ENCODE assay signal across 27 cellular contexts in genomic region chr1:30273456-30273855, GRCh38.
"Had no signal": no experiment of that assay in that cellular context is flagged by ENCODE, and none has a peak within 500 bp of the region (broad histone marks: within the 10 kb centered on the region; RNA-seq: fewer than 3 reads in every experiment).

No MANE protein-coding gene starts in this region.

- H3K27me3 ChIP-seq: ascending aorta, SJCRH30 had no signal

- DNase-seq: activated CD4-positive, alpha-beta T cell treated with anti-CD3 and anti-CD28 coated beads for 4 hours; activated effector memory CD4-positive, alpha-beta T cell treated with Interleukin-2 at 50 U/mL for 16 hours; activated naive CD4-positive, alpha-beta T cell treated with Interleukin-2 at 50 U/mL for 16 hours; activated naive CD8-positive, alpha-beta T cell treated with anti-CD3 and anti-CD28 coated beads, Interleukin-2, amount 50 U/mL, for 24 hours; activated T-cell treated with anti-CD3 and anti-CD28 coated beads, Interleukin-2, amount 50 U/mL, for 1 hour; amniotic stem cell; Karpas-422; MM.1S; NCI-H1105; NCI-H1436; NCI-H1694 treated with DMSO at 0.1 percent for 48 hours; NCI-H2029 treated with DMSO at 0.1 percent for 48 hours; NCI-H345; NCI-H510A; NCI-H526 treated with DMSO at 0.1 percent for 48 hours; NCI-H82; SJCRH30; SK-N-SH; SW 1271 had no signal

- H3K4me3 Mint-ChIP-seq: activated naive CD8-positive, alpha-beta T cell treated with anti-CD3 and anti-CD28 coated beads, Interleukin-2, amount 50 U/mL, for 24 hours; brain; T-helper 1 cell treated with Interleukin-12 subunit alpha and Interleukin-12 subunit beta and Interleukin-4 antibody, amounts not matched to agents 30 μg/mL and 1 μg/mL, for 36 hours had no signal

- H3K4me1 Mint-ChIP-seq: activated naive CD8-positive, alpha-beta T cell treated with anti-CD3 and anti-CD28 coated beads, Interleukin-2, amount 50 U/mL, for 24 hours; brain had no signal

- H3K27ac ChIP-seq: ascending aorta, cardiac muscle cell, SJCRH30 had no signal

- H3K9me3 Mint-ChIP-seq: activated naive CD4-positive, alpha-beta T cell treated with anti-CD3 and anti-CD28 coated beads, Interleukin-2, amount 50 U/mL, for 72 hours; activated naive CD8-positive, alpha-beta T cell treated with anti-CD3 and anti-CD28 coated beads, Interleukin-2, amount 50 U/mL, for 24 hours; T-helper 1 cell treated with Interleukin-12 subunit alpha and Interleukin-12 subunit beta and Interleukin-4 antibody, amounts not matched to agents 30 μg/mL and 1 μg/mL, for 36 hours had no signal

- H3K27ac Mint-ChIP-seq: activated naive CD4-positive, alpha-beta T cell treated with anti-CD3 and anti-CD28 coated beads, Interleukin-2, amount 50 U/mL, for 72 hours; activated naive CD8-positive, alpha-beta T cell treated with anti-CD3 and anti-CD28 coated beads, Interleukin-2, amount 50 U/mL, for 24 hours; brain; T-helper 1 cell treated with Interleukin-12 subunit alpha and Interleukin-12 subunit beta and Interleukin-4 antibody, amounts not matched to agents 30 μg/mL and 1 μg/mL, for 36 hours had no signal

- H3K36me3 ChIP-seq: ascending aorta, cardiac muscle cell, SJCRH30 had no signal

- H3K4me3 ChIP-seq: ascending aorta, cardiac muscle cell, K562, SJCRH30 had no signal

- H3K9ac ChIP-seq: SK-N-SH had no signal

- H3K4me1 ChIP-seq: ascending aorta, SJCRH30 had no signal

- ATAC-seq: activated CD4-positive, CD25-positive, alpha-beta regulatory T cell treated with anti-CD3 and anti-CD28 coated beads, Interleukin-2, amount 50 U/mL, for 24 hours; activated naive CD4-positive, alpha-beta T cell treated with anti-CD3 and anti-CD28 coated beads, Interleukin-2, amount 50 U/mL, for 72 hours; activated naive CD8-positive, alpha-beta T cell treated with anti-CD3 and anti-CD28 coated beads, Interleukin-2, amount 50 U/mL, for 24 hours; K562; Right ventricle myocardium inferior had no signal

- H3K4me2 ChIP-seq: SK-N-SH had no signal

- H3K36me3 Mint-ChIP-seq: activated naive CD4-positive, alpha-beta T cell treated with anti-CD3 and anti-CD28 coated beads, Interleukin-2, amount 50 U/mL, for 72 hours; brain had no signal

- H3K9me3 ChIP-seq: ascending aorta, SJCRH30, SK-N-SH had no signal
